Comparison of ENCODE assay signal across 19 cellular contexts in the genomic region with DNA sequence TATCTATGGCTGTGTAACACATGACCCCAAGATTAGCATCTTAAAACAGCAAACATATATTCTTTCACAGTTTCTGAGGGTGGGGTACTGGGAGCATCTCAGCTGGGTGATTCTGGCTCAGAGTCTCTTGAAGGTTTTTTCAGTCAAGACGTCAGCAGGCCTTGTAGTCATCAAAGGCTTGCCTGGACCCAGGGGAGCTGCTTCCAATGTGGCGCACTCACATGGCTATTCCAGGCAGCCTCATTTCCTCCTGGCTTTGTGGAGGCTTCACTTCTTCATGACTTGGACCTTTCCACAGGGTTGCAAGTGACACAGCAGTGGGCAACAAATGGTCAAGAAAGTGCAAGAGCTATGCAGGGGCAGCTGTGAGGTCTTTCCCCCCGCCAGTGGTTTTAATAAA.
DNase-seq lines count a peak whose midpoint lies in the region; ATAC-seq, FAIRE-seq and TF ChIP-seq lines count a peak whose summit lies in the region.
"Had no signal": no experiment of that assay in that cellular context is flagged by ENCODE, and none has a peak within 500 bp of the region (broad histone marks: within the 10 kb centered on the region; RNA-seq: fewer than 3 reads in every experiment).

No MANE protein-coding gene starts in this region.

- FAIRE-seq in H54 (lab: Jason Lieb, UNC) (no peak), GM12891 (lab: Jason Lieb, UNC) (no peak)
- FAIRE-seq: A549, GM18507, H1, K562 had no signal

- no peak for TF ChIP-seq POLR2A in H54 (IDR thresholded peaks at IDR 0.05; ENCODE audit: low read depth, low read length)
- TF ChIP-seq POLR2A in GM12891 (IDR thresholded peaks at IDR 0.05; ENCODE audit: low read depth, low read length): no peak

- in situ Hi-C loops in GM23248 (cut with MboI): no loop called here

- DNase-seq in GM23248 (peak; percentile 55), choroid plexus epithelial cell (ENCODE audit: low read depth) (peak; percentile 28), foreskin fibroblast (peak; percentile 20 to 50), NOMO-1 treated with DMSO at 0.1 percent for 48 hours (lab: John Stamatoyannopoulos, UW; ENCODE audit: unreplicated experiment) (no peak), H54 (ENCODE audit: insufficient read length, low spot score) (no peak), GM12891 (ENCODE audit: insufficient read length, low spot score) (no peak)
- DNase-seq: CD4-positive, CD25-positive, alpha-beta regulatory T cell; MG63; NCI-H1417; NCI-H1694 treated with DMSO at 0.1 percent for 48 hours; NCI-H446; NCI-H526 had no signal

- H3K9ac ChIP-seq in GM23248: no peak overlapping the region

- H3K4me2 ChIP-seq in GM23248 (ENCODE audit: unreplicated experiment): no peak overlapping the region
- H3K4me2 ChIP-seq: A549 had no signal

- peaks cover 37% of the 10 kb centered on the region for H3K4me1 ChIP-seq in GM23248 (ENCODE audit: insufficient read depth)

- H4K20me1 ChIP-seq in GM23248 (ENCODE audit: insufficient read depth): no peaks in the 10 kb centered on the region

- no peak overlapping the region for H2AFZ ChIP-seq in GM23248

- 90 to 92% methylated on average over 3 of the region's 3 CpGs for WGBS in GM23248 (ENCODE audit: low coverage in 1 of 2, low lambda C conversion rate in 2 of 2, missing lambda C conversion rate in 2 of 2), 2 experiments

- H3K27ac ChIP-seq in GM23248: no peak overlapping the region
- H3K27ac ChIP-seq: SJSA1 had no signal

- H3F3A ChIP-seq in GM23248 (ENCODE audit: insufficient read depth): peaks cover 35% of the 10 kb centered on the region

- no peak for ATAC-seq in GM21723 (IDR thresholded peaks at IDR 0.05; ENCODE audit: unreplicated experiment)
- ATAC-seq: A549, K562, Right ventricle myocardium inferior had no signal

- no peaks in the 10 kb centered on the region for H3K36me3 ChIP-seq in GM23248 (ENCODE audit: low read depth)
- H3K36me3 ChIP-seq: MG63, SJSA1 had no signal

- H3K9me3 ChIP-seq in GM23248 (ENCODE audit: low read depth): no peaks in the 10 kb centered on the region

- no peak overlapping the region for H3K4me3 ChIP-seq in GM23248
- H3K4me3 ChIP-seq in choroid plexus epithelial cell (ENCODE audit: low read depth, low read length): no peak overlapping the region
- H3K4me3 ChIP-seq in foreskin fibroblast (ENCODE audit: low read depth in 1 of 2, low read length in 2 of 2): no peak overlapping the region
- H3K4me3 ChIP-seq: A549, K562, MG63, SJSA1 had no signal

- H3K27me3 ChIP-seq in GM23248 (replicated peaks; ENCODE audit: insufficient read depth): no peaks in the 10 kb centered on the region
- H3K27me3 ChIP-seq: MG63, SJSA1 had no signal

- no peak for TF ChIP-seq CTCF in choroid plexus epithelial cell (conservative IDR thresholded peaks at IDR 0.05; ENCODE audit: low read depth, low read length)
- no peak for TF ChIP-seq CTCF in foreskin fibroblast (IDR thresholded peaks at IDR 0.05; ENCODE audit: low read depth, low read length)

- no peaks in the 10 kb centered on the region for H3K79me2 ChIP-seq in GM23248 (ENCODE audit: insufficient read depth)

- H3K9me2 ChIP-seq in GM23248 (ENCODE audit: insufficient read depth): no peaks in the 10 kb centered on the region

TF ChIP-seq in GM12891, 5 proteins besides CTCF, POLR2A, EP300 and RAD21:
- TF ChIP-seq TAF1 (IDR thresholded peaks at IDR 0.05; ENCODE audit: low read depth, low read length) (no peak), SPI1 (IDR thresholded peaks at IDR 0.05; ENCODE audit: low read depth, low read length) (no peak), POLR2AphosphoS5 (IDR thresholded peaks at IDR 0.05; ENCODE audit: low read depth, low read length) (no peak), PAX5 (IDR thresholded peaks at IDR 0.05; ENCODE audit: insufficient read depth, low read length, severe bottlenecking) (no peak), POU2F2 (IDR thresholded peaks at IDR 0.05; ENCODE audit: low read depth, low read length) (no peak)

Comparison
In these comparisons a context has a peak if more than half of its experiments do, and no peak if none do; other contexts are left out.
1. DNase-seq: peak in GM23248 (single experiment), choroid plexus epithelial cell (single experiment) and foreskin fibroblast (2 of 2); none in NOMO-1 treated with DMSO at 0.1 percent for 48 hours (single experiment), H54 (single experiment) and GM12891 (single experiment).